Comparison of ENCODE assay signal across 8 cellular contexts in genomic region chr6:161228911-161229591, GRCh38. TPM values are rescaled to one million over a fixed set of nuclear protein-coding genes. Genes with fewer than 3 reads are reported as not detected.
DNase-seq lines count a peak whose midpoint lies in the region; ATAC-seq, FAIRE-seq and TF ChIP-seq lines count a peak whose summit lies in the region.

No MANE protein-coding gene starts in this region.

- TF ChIP-seq CTCF in activated CD8-positive, alpha-beta T cell treated with anti-CD3 and anti-CD28 coated beads for 36 hours (IDR thresholded peaks at IDR 0.05), result no peak
- TF ChIP-seq CTCF in GM12878 (IDR thresholded peaks at IDR 0.05 in 2 of 3, conservative IDR thresholded peaks at IDR 0.05 in 1 of 3; ENCODE audit: control insufficient read depth in 2 of 3, extremely low read depth in 1 of 3, insufficient read depth in 1 of 3, low read depth in 3 of 3, low read length in 3 of 3) (no peak), transverse colon (IDR thresholded peaks at IDR 0.05) (no peak)

- CTCF ChIA-PET in activated CD8-positive, alpha-beta T cell treated with anti-CD3 and anti-CD28 coated beads for 36 hours (lab: Charles Lee), result interaction anchor here (1.1 kb wide), 1 partner anchor 298 kb away, joined by 3 read pairs; no protein-coding TSS in a partner anchor
- CTCF ChIA-PET in activated CD8-positive, alpha-beta T cell treated with anti-CD3 and anti-CD28 coated beads, Interleukin-2, amount 10 ng/mL, durations not matched to agents 7 days and 5 days (lab: Charles Lee), result interaction anchor here (0.8 kb wide), 1 partner anchor 14 kb away, joined by 3 read pairs; no protein-coding TSS in a partner anchor
- CTCF ChIA-PET in GM12878 (lab: Yijun Ruan, JAX), result no interaction called here

- in situ Hi-C loops in GM12878 (cut with MboI) (no loop called here), transverse colon (cut with MboI; ENCODE audit: low pct_ligation_motif_present in 1 of 4, low pct_unique_long_range_greater_than_20kb in 1 of 4, low sequenced_read_pairs in 3 of 4) (no loop called here)

- peak; percentile 67 for ATAC-seq in activated CD8-positive, alpha-beta T cell treated with anti-CD3 and anti-CD28 coated beads for 36 hours
- no peak for ATAC-seq in activated CD8-positive, alpha-beta T cell treated with anti-CD3 and anti-CD28 coated beads, Interleukin-2, amount 10 ng/mL, durations not matched to agents 7 days and 5 days
- peak; percentile 54 for ATAC-seq in GM12878

- H3K27me3 Mint-ChIP-seq in activated CD8-positive, alpha-beta T cell treated with anti-CD3 and anti-CD28 coated beads for 36 hours, result no peaks in the 10 kb centered on the region
- H3K27me3 Mint-ChIP-seq in activated CD8-positive, alpha-beta T cell treated with anti-CD3 and anti-CD28 coated beads, Interleukin-2, amount 10 ng/mL, durations not matched to agents 7 days and 5 days (ENCODE audit: low read depth), result no peaks in the 10 kb centered on the region

- peaks cover 24% of the 10 kb centered on the region for H3K4me1 Mint-ChIP-seq in activated CD8-positive, alpha-beta T cell treated with anti-CD3 and anti-CD28 coated beads for 36 hours (ENCODE audit: low read depth)
- peaks cover 42% of the 10 kb centered on the region for H3K4me1 Mint-ChIP-seq in activated CD8-positive, alpha-beta T cell treated with anti-CD3 and anti-CD28 coated beads, Interleukin-2, amount 10 ng/mL, durations not matched to agents 7 days and 5 days (ENCODE audit: low read depth)

- TF ChIP-seq RAD21 in GM12878 (IDR thresholded peaks at IDR 0.05; ENCODE audit: insufficient read depth, low read depth, low read length), result no peak

- H3K27me3 ChIP-seq in GM12878 (replicated peaks in 1 of 2; ENCODE audit: control insufficient read depth in 2 of 2, insufficient read depth in 2 of 2, low read length in 1 of 2), result no peaks in the 10 kb centered on the region
- H3K27me3 ChIP-seq in transverse colon, result no peaks in the 10 kb centered on the region

- RAD21 ChIA-PET in GM12878 (lab: Charles Lee; ENCODE audit: unreplicated experiment), result no interaction called here

- WGBS in GM12878 (ENCODE audit: insufficient coverage, insufficient replicate concordance, low lambda C conversion rate, missing lambda C conversion rate), result 37% methylated on average over 8 of the region's 8 CpGs
- WGBS in transverse colon (ENCODE audit: low coverage in 1 of 2), 2 donors, result 39 to 44% methylated on average over 7 to 8 of the region's 8 CpGs

- no peak overlapping the region for H3K4me3 Mint-ChIP-seq in activated CD8-positive, alpha-beta T cell treated with anti-CD3 and anti-CD28 coated beads for 36 hours
- H3K4me3 Mint-ChIP-seq in activated CD8-positive, alpha-beta T cell treated with anti-CD3 and anti-CD28 coated beads, Interleukin-2, amount 10 ng/mL, durations not matched to agents 7 days and 5 days, result no peak overlapping the region

- no peaks in the 10 kb centered on the region for H4K20me1 ChIP-seq in GM12878 (ENCODE audit: control insufficient read depth, insufficient read depth)

- FAIRE-seq in HTR-8/SVneo (lab: Jason Lieb, UNC) (peak; percentile 69), GM12878 (lab: Jason Lieb, UNC) (no peak)

- no peaks in the 10 kb centered on the region for H3K9me3 Mint-ChIP-seq in activated CD8-positive, alpha-beta T cell treated with anti-CD3 and anti-CD28 coated beads for 36 hours
- H3K9me3 Mint-ChIP-seq in activated CD8-positive, alpha-beta T cell treated with anti-CD3 and anti-CD28 coated beads, Interleukin-2, amount 10 ng/mL, durations not matched to agents 7 days and 5 days (ENCODE audit: insufficient read depth), result no peaks in the 10 kb centered on the region

- H3K27ac ChIP-seq in GM12878 (ENCODE audit: control insufficient read depth, insufficient read depth) (no peak overlapping the region), transverse colon (peak overlapping the region; percentile 58 to 80 (median 72))

- H3K4me3 ChIP-seq in GM12878 (no peak overlapping the region), transverse colon (no peak overlapping the region)

- H2AFZ ChIP-seq in GM12878 (ENCODE audit: control insufficient read depth, low read depth, low read length), result no peak overlapping the region

- no peak for DNase-seq in activated CD8-positive, alpha-beta T cell treated with anti-CD3 and anti-CD28 coated beads for 36 hours
- DNase-seq in activated CD8-positive, alpha-beta T cell treated with anti-CD3 and anti-CD28 coated beads, Interleukin-2, amount 10 ng/mL, durations not matched to agents 7 days and 5 days, result no peak
- DNase-seq in HTR-8/SVneo (ENCODE audit: insufficient read length, low spot score) (peak; percentile 28), GM12878 (ENCODE audit: low read depth, low spot score) (no peak), islet precursor cell (peak; percentile 81), transverse colon (no peak), ecto neural progenitor cell (ENCODE audit: low spot score) (no peak)
- DNase-seq in activated CD4-positive, CD25-positive, alpha-beta regulatory T cell treated with anti-CD3 and anti-CD28 coated beads, Interleukin-2, amount 50 U/mL, for 72 hours, result no peak

- BruUV-seq in GM12878 (replicated peaks; lab: Mats Ljungman, UMichigan), result no TSS peak

- POLR2A ChIA-PET in activated CD8-positive, alpha-beta T cell treated with anti-CD3 and anti-CD28 coated beads for 36 hours (lab: Charles Lee), result no interaction called here
- POLR2A ChIA-PET in activated CD8-positive, alpha-beta T cell treated with anti-CD3 and anti-CD28 coated beads, Interleukin-2, amount 10 ng/mL, durations not matched to agents 7 days and 5 days (lab: Charles Lee), result no interaction called here
- POLR2A ChIA-PET in GM12878 (lab: Charles Lee), result no interaction called here

- SMC1A ChIA-PET in GM12878 (lab: Charles Lee; ENCODE audit: uncharacterized antibody, unreplicated experiment), result no interaction called here

- intact Hi-C loops in activated CD8-positive, alpha-beta T cell treated with anti-CD3 and anti-CD28 coated beads for 36 hours (cut with micrococcal nuclease), result no loop called here
- intact Hi-C loops in GM12878 (cut with micrococcal nuclease; ENCODE audit: unreplicated experiment), result no loop called here
- intact Hi-C loops in transverse colon (cut with DNase I; ENCODE audit: low total_unique reads), result no loop called here

- TF ChIP-seq EP300 in GM12878 (IDR thresholded peaks at IDR 0.05; ENCODE audit: borderline replicate concordance in 1 of 2, control insufficient read depth in 1 of 2, low read depth in 2 of 2, low read length in 2 of 2), result no peak
- no peak for TF ChIP-seq EP300 in transverse colon (IDR thresholded peaks at IDR 0.05; ENCODE audit: low read depth)

- no peak overlapping the region for H3K4me2 ChIP-seq in GM12878 (ENCODE audit: control insufficient read depth, insufficient read depth)

- TF ChIP-seq POLR2A in GM12878 (IDR thresholded peaks at IDR 0.05; ENCODE audit: low read depth, low read length) (no peak), transverse colon (IDR thresholded peaks at IDR 0.05) (no peak)

- H3K79me2 ChIP-seq in GM12878 (ENCODE audit: control insufficient read depth, insufficient read depth, low read length), result no peaks in the 10 kb centered on the region

- H3K4me1 ChIP-seq in GM12878 (ENCODE audit: control insufficient read depth, insufficient read depth, low read length) (no peaks in the 10 kb centered on the region), transverse colon (peaks cover 0 to 17% (median 4%) of the 10 kb centered on the region in 4 donors)

- H3K9me3 ChIP-seq in GM12878 (replicated peaks; ENCODE audit: control insufficient read depth, insufficient read depth, low read length) (no peaks in the 10 kb centered on the region), transverse colon (no peaks in the 10 kb centered on the region)

- H3K36me3 Mint-ChIP-seq in activated CD8-positive, alpha-beta T cell treated with anti-CD3 and anti-CD28 coated beads for 36 hours (ENCODE audit: low read depth), result peaks cover 5% of the 10 kb centered on the region
- peaks cover 12% of the 10 kb centered on the region for H3K36me3 Mint-ChIP-seq in activated CD8-positive, alpha-beta T cell treated with anti-CD3 and anti-CD28 coated beads, Interleukin-2, amount 10 ng/mL, durations not matched to agents 7 days and 5 days (ENCODE audit: low read depth)

- H3K36me3 ChIP-seq in GM12878 (ENCODE audit: control insufficient read depth in 2 of 2, insufficient read depth in 2 of 2, low read length in 1 of 2), result no peaks in the 10 kb centered on the region
- no peaks in the 10 kb centered on the region for H3K36me3 ChIP-seq in transverse colon

- peak overlapping the region; percentile 57 for H3K27ac Mint-ChIP-seq in activated CD8-positive, alpha-beta T cell treated with anti-CD3 and anti-CD28 coated beads for 36 hours
- no peak overlapping the region for H3K27ac Mint-ChIP-seq in activated CD8-positive, alpha-beta T cell treated with anti-CD3 and anti-CD28 coated beads, Interleukin-2, amount 10 ng/mL, durations not matched to agents 7 days and 5 days

- H3K9ac ChIP-seq in GM12878 (ENCODE audit: control insufficient read depth, insufficient read depth, low read length), result no peak overlapping the region

TF ChIP-seq in GM12878, 131 proteins besides CTCF, POLR2A, EP300 and RAD21 (continues in another document):
- TF ChIP-seq SUZ12 (IDR thresholded peaks at IDR 0.05; ENCODE audit: unreplicated experiment), result no peak

RNA-seq across cellular contexts. Expression of gene AGPAT4, which starts 44.8 kb away (rescaled TPM):
- 1 to 10 TPM; 3.5 to 4.7 TPM for total RNA-seq in activated CD8-positive, alpha-beta T cell treated with anti-CD3 and anti-CD28 coated beads for 36 hours
- 1 to 10 TPM; 4.0 to 4.3 TPM for total RNA-seq in activated CD8-positive, alpha-beta T cell treated with anti-CD3 and anti-CD28 coated beads, Interleukin-2, amount 10 ng/mL, durations not matched to agents 7 days and 5 days
- 26.9 and 32.8 TPM in 2 replicates for total RNA-seq in GM12878 (2013; cell fraction: nucleolus; rRNA removed)
- total RNA-seq in GM12878 (2014; rRNA removed) (1.1 and 1.5 TPM in 2 replicates), GM12878 (2014; rRNA removed; fragmentation: Illumina TruSeq; extraction: Trizol) (1.6 and 1.8 TPM in 2 replicates), GM12878 (2021) (1.6 and 2.3 TPM in 2 replicates), transverse colon (1 to 10 TPM; 2.2 to 6.4 (median 4.4) TPM)
- polyA plus RNA-seq in GM12878 (2011; ENCODE audit: low read depth), result 1.2 TPM
- polyA plus RNA-seq in GM12878 (2011; rRNA removed) (2.1 and 2.2 TPM in 2 replicates), GM12878 (2014; fragmentation: Illumina TruSeq; extraction: Trizol) (1.0 and 1.4 TPM in 2 replicates), GM12878 (2014; fragmentation: Nextera tagmentation; extraction: Ambion mirVana) (under 1 TPM; 0.34 to 0.51 TPM), GM12878 (2014; rRNA removed) (1.2 and 1.3 TPM in 2 replicates), GM12878 (2016; fragmentation: Nextera tagmentation; extraction: Ambion mirVana) (1 to 10 TPM in 1 of 2 experiments, under 1 TPM in 1; 0.76 to 1.2 TPM)
- polyA plus RNA-seq in GM12878 (2011; cell fraction: cytosol; rRNA removed), result 1.4 and 1.6 TPM in 2 replicates
- polyA plus RNA-seq in GM12878 (2011; cell fraction: nucleus; rRNA removed), result 6.2 and 7.6 TPM in 2 replicates
- 1.3 and 1.4 TPM in 2 replicates for polyA plus RNA-seq in GM12878 (2012)
- polyA minus RNA-seq in GM12878 (2011; rRNA and poly(A)+ RNA removed), result 5.8 and 7.3 TPM in 2 replicates
- 0.21 and 3.3 TPM in 2 replicates for polyA minus RNA-seq in GM12878 (2011; cell fraction: cytosol; rRNA and poly(A)+ RNA removed)
- polyA minus RNA-seq in GM12878 (2011; cell fraction: nucleus; rRNA and poly(A)+ RNA removed), result 8.2 and 8.3 TPM in 2 replicates

Comparison
In these comparisons a context has a peak if more than half of its experiments do, and no peak if none do; other contexts are left out.
1. DNase-seq: peak in HTR-8/SVneo (single experiment) and islet precursor cell (single experiment); none in activated CD8-positive, alpha-beta T cell treated with anti-CD3 and anti-CD28 coated beads for 36 hours (single experiment), activated CD8-positive, alpha-beta T cell treated with anti-CD3 and anti-CD28 coated beads, Interleukin-2, amount 10 ng/mL, durations not matched to agents 7 days and 5 days (single experiment), GM12878 (single experiment), transverse colon (single experiment), activated CD4-positive, CD25-positive, alpha-beta regulatory T cell treated with anti-CD3 and anti-CD28 coated beads, Interleukin-2, amount 50 U/mL, for 72 hours (single experiment) and ecto neural progenitor cell (single experiment).